10 cellular contexts compared by ENCODE assay signal in the genomic region with DNA sequence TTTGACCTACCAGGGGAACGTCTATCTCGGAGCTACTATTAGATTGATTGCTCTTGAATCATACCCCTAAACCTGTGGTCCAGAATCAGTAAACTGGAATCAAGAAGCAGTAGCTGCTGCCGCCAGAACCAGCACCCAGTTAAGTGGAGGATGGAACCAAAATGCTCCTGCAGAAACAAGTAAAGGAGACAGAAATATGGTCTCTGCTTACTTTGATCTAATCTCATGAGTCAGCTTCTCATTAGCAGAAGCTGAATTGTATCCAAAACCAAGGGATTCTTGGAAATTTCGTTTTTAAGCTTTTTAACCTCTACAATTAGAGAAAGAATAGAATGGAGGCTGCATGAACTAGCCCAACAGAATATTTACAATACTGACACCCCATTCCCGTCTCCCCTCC. TPM values are rescaled to one million over a fixed set of nuclear protein-coding genes. Genes with fewer than 3 reads are reported as not detected.
A peak's percentile ranks its signal among the peaks of the same experiment; 100 is the strongest.
DNase-seq lines count a peak whose midpoint lies in the region; ATAC-seq and TF ChIP-seq lines count a peak whose summit lies in the region.
"Had no signal": no experiment of that assay in that cellular context is flagged by ENCODE, and none has a peak within 500 bp of the region (broad histone marks: within the 10 kb centered on the region; RNA-seq: fewer than 3 reads in every experiment).

No MANE protein-coding gene starts in this region.

- H3K27ac ChIP-seq in right atrium auricular region = peak overlapping the region; percentile 76 to 80
- H3K27ac ChIP-seq in upper lobe of right lung = peak overlapping the region; percentile 78

- H3K27ac Mint-ChIP-seq in activated naive CD8-positive, alpha-beta T cell treated with anti-CD3 and anti-CD28 coated beads, Interleukin-2, amount 10 ng/mL, durations not matched to agents 7 days and 5 days = peak overlapping the region; percentile 97
- peak overlapping the region; percentile 78 for H3K27ac Mint-ChIP-seq in memory B cell

- H3K27me3 Mint-ChIP-seq in activated naive CD8-positive, alpha-beta T cell treated with anti-CD3 and anti-CD28 coated beads, Interleukin-2, amount 10 ng/mL, durations not matched to agents 7 days and 5 days = no peaks in the 10 kb centered on the region
- H3K27me3 Mint-ChIP-seq in memory B cell = no peaks in the 10 kb centered on the region

- H3K4me3 ChIP-seq in right atrium auricular region (no peak overlapping the region), upper lobe of right lung (no peak overlapping the region)

- ATAC-seq in Right ventricle myocardium superior (ENCODE audit: poor library complexity) (no peak), memory B cell (ENCODE audit: low read depth) (no peak), upper lobe of right lung (no peak)
- no peak for ATAC-seq in activated naive CD8-positive, alpha-beta T cell treated with anti-CD3 and anti-CD28 coated beads, Interleukin-2, amount 10 ng/mL, durations not matched to agents 7 days and 5 days (ENCODE audit: low read depth)

- H3K27me3 ChIP-seq in right atrium auricular region (no peaks in the 10 kb centered on the region), upper lobe of right lung (no peaks in the 10 kb centered on the region)

- H3K9me3 Mint-ChIP-seq in activated naive CD8-positive, alpha-beta T cell treated with anti-CD3 and anti-CD28 coated beads, Interleukin-2, amount 10 ng/mL, durations not matched to agents 7 days and 5 days = no peaks in the 10 kb centered on the region
- H3K9me3 Mint-ChIP-seq in memory B cell = no peaks in the 10 kb centered on the region

- peak overlapping the region; percentile 85 for H3K4me3 Mint-ChIP-seq in activated naive CD8-positive, alpha-beta T cell treated with anti-CD3 and anti-CD28 coated beads, Interleukin-2, amount 10 ng/mL, durations not matched to agents 7 days and 5 days
- no peak overlapping the region for H3K4me3 Mint-ChIP-seq in memory B cell

- H3K36me3 ChIP-seq in right atrium auricular region (peaks cover 24% of the 10 kb centered on the region), upper lobe of right lung (peaks cover 51% of the 10 kb centered on the region)

- H3K4me1 Mint-ChIP-seq in activated naive CD8-positive, alpha-beta T cell treated with anti-CD3 and anti-CD28 coated beads, Interleukin-2, amount 10 ng/mL, durations not matched to agents 7 days and 5 days = peaks cover 58% of the 10 kb centered on the region
- H3K4me1 Mint-ChIP-seq in memory B cell = peaks cover 51% of the 10 kb centered on the region

- intact Hi-C loops in Right ventricle myocardium superior (cut with DNase I) = no loop called here
- intact Hi-C loops in upper lobe of right lung (cut with DNase I) = no loop called here

- H3K9me3 ChIP-seq in right atrium auricular region (no peaks in the 10 kb centered on the region), upper lobe of right lung (no peaks in the 10 kb centered on the region)

- TF ChIP-seq CTCF in right atrium auricular region (IDR thresholded peaks at IDR 0.05) (no peak), upper lobe of right lung (IDR thresholded peaks at IDR 0.05) (no peak)

- H3K4me1 ChIP-seq in right atrium auricular region (peaks cover 0 to 83% of the 10 kb centered on the region in 2 donors), upper lobe of right lung (peaks cover 50% of the 10 kb centered on the region)

- POLR2A ChIA-PET in activated naive CD8-positive, alpha-beta T cell treated with anti-CD3 and anti-CD28 coated beads, Interleukin-2, amount 10 ng/mL, durations not matched to agents 7 days and 5 days (lab: Charles Lee) = interaction anchor here (0.5 to 4.8 kb wide), 7 partner anchors 21 to 1823 kb away, joined by 3 to 39 read pairs (median 11); partner anchors contain the start of genes ARID1A and PIGV

- H3K36me3 Mint-ChIP-seq in activated naive CD8-positive, alpha-beta T cell treated with anti-CD3 and anti-CD28 coated beads, Interleukin-2, amount 10 ng/mL, durations not matched to agents 7 days and 5 days = peaks cover 59% of the 10 kb centered on the region
- peaks cover 19% of the 10 kb centered on the region for H3K36me3 Mint-ChIP-seq in memory B cell

- DNase-seq in right atrium auricular region (ENCODE audit: low spot score) = no peak
- no peak for DNase-seq in Right ventricle myocardium superior
- DNase-seq in activated naive CD8-positive, alpha-beta T cell treated with anti-CD3 and anti-CD28 coated beads, Interleukin-2, amount 10 ng/mL, durations not matched to agents 7 days and 5 days = no peak
- DNase-seq in memory B cell (ENCODE audit: low spot score in 2 of 2) = no peak
- DNase-seq in upper lobe of right lung = no peak
- no peak for DNase-seq in NCI-H187 (lab: John Stamatoyannopoulos, UW)
- no peak for DNase-seq in T1000 (lab: John Stamatoyannopoulos, UW)
- DNase-seq in SIG-M5 treated with dmso at 0.1 percent for 504 hours (lab: John Stamatoyannopoulos, UW; ENCODE audit: unreplicated experiment) = no peak
- DNase-seq: GOT3, NCI-H2081 treated with DMSO at 0.1 percent for 48 hours had no signal

RNA-seq across cellular contexts. Expression of gene PIGV, which starts 42.6 kb away (rescaled TPM):
- total RNA-seq in right atrium auricular region (10 to 100 TPM in 1 of 2 donors, 1 to 10 TPM in 1; 6.4 to 13.8 TPM), Right ventricle myocardium superior (5.5 TPM), upper lobe of right lung (16.7 TPM)
- 10 to 100 TPM; 21.5 TPM for total RNA-seq in activated naive CD8-positive, alpha-beta T cell treated with anti-CD3 and anti-CD28 coated beads, Interleukin-2, amount 10 ng/mL, durations not matched to agents 7 days and 5 days

RNA-seq across cellular contexts. Expression of gene ARID1A, which starts 49.4 kb away (rescaled TPM):
- total RNA-seq in right atrium auricular region = 10 to 100 TPM; 32.7 to 48.8 TPM
- total RNA-seq in Right ventricle myocardium superior = 29.4 TPM
- total RNA-seq in activated naive CD8-positive, alpha-beta T cell treated with anti-CD3 and anti-CD28 coated beads, Interleukin-2, amount 10 ng/mL, durations not matched to agents 7 days and 5 days = 100 to 1,000 TPM; 118 to 124 TPM
- total RNA-seq in upper lobe of right lung = 64.3 TPM
